20 cellular contexts compared by ENCODE assay signal in genomic region chr16:45454-45853, GRCh38.
"Had no signal": no experiment of that assay in that cellular context is flagged by ENCODE, and none has a peak within 500 bp of the region (broad histone marks: within the 10 kb centered on the region; RNA-seq: fewer than 3 reads in every experiment).

No MANE protein-coding gene starts in this region.

- H3K4me3 ChIP-seq: esophagus muscularis mucosa, hepatocyte, left lung, prostate gland, smooth muscle cell, suprapubic skin had no signal

- H3K4me2 ChIP-seq: hepatocyte, smooth muscle cell had no signal

- H3K27me3 ChIP-seq: esophagus muscularis mucosa, hepatocyte, left lung, suprapubic skin had no signal

- H3K9me3 ChIP-seq: esophagus muscularis mucosa, left lung, prostate gland, suprapubic skin had no signal

- H3K36me3 ChIP-seq: prostate gland had no signal

- ATAC-seq: activated naive CD4-positive, alpha-beta T cell treated with anti-CD3 and anti-CD28 coated beads, Interleukin-2, amount 50 U/mL, for 72 hours; activated T-cell treated with anti-CD3 and anti-CD28 coated beads, Interleukin-2, amount 50 U/mL, for 72 hours; left lung; right cardiac atrium; stimulated activated naive CD8-positive, alpha-beta T cell treated with anti-CD3 and anti-CD28 coated beads, Interleukin-15, Interleukin-2, amounts not matched to agents 100 U/mL and 50 U/mL, for 24 hours had no signal

- H2AFZ ChIP-seq: hepatocyte had no signal

- H3K27me3 Mint-ChIP-seq: type B pancreatic cell had no signal

- DNase-seq: activated CD4-positive, alpha-beta T cell treated with anti-CD3 and anti-CD28 coated beads for 48 hours; activated CD8-positive, alpha-beta memory T cell treated with anti-CD3 and anti-CD28 coated beads, Interleukin-2, amount 50 U/mL, for 48 hours; activated gamma-delta T cell; activated T-cell treated with anti-CD3 and anti-CD28 coated beads, Interleukin-2, amount 50 U/mL, for 72 hours; islet precursor cell; left lung; mesenchymal stem cell; occipital lobe; right cardiac atrium; stimulated activated CD4-positive, alpha-beta T cell treated with anti-CD3 and anti-CD28 coated beads, Interleukin-4, amount 100 ng/mL, for 4 hours; stimulated activated CD8-positive, alpha-beta memory T cell treated with anti-CD3 and anti-CD28 coated beads, Interleukin-4, amount 100 ng/mL, for 48 hours; stimulated activated naive CD8-positive, alpha-beta T cell treated with anti-CD3 and anti-CD28 coated beads, Interleukin-15, Interleukin-2, amounts not matched to agents 100 U/mL and 50 U/mL, for 24 hours had no signal

- H3K4me1 ChIP-seq: left lung, suprapubic skin had no signal

- H3K27ac Mint-ChIP-seq: activated T-cell treated with anti-CD3 and anti-CD28 coated beads, Interleukin-2, amount 50 U/mL, for 72 hours; nephron; type B pancreatic cell had no signal

- H3K9me3 Mint-ChIP-seq: activated naive CD4-positive, alpha-beta T cell treated with anti-CD3 and anti-CD28 coated beads, Interleukin-2, amount 50 U/mL, for 72 hours; activated T-cell treated with anti-CD3 and anti-CD28 coated beads, Interleukin-2, amount 50 U/mL, for 72 hours; nephron; type B pancreatic cell had no signal

- H3K4me1 Mint-ChIP-seq: nephron had no signal

- H3K27ac ChIP-seq: esophagus muscularis mucosa, hepatocyte, left lung, suprapubic skin had no signal

- H3K4me3 Mint-ChIP-seq: activated T-cell treated with anti-CD3 and anti-CD28 coated beads, Interleukin-2, amount 50 U/mL, for 72 hours; nephron; type B pancreatic cell had no signal
